In genomic region chr2:190409616-190410015, GRCh38 we compare ENCODE assay signal across 9 cellular contexts. TPM values are rescaled to one million over a fixed set of nuclear protein-coding genes. Genes with fewer than 3 reads are reported as not detected.
DNase-seq lines count a peak whose midpoint lies in the region; ATAC-seq and TF ChIP-seq lines count a peak whose summit lies in the region.
"Had no signal": no experiment of that assay in that cellular context is flagged by ENCODE, and none has a peak within 500 bp of the region (broad histone marks: within the 10 kb centered on the region; RNA-seq: fewer than 3 reads in every experiment).

No MANE protein-coding gene starts in this region.

- H3K27me3 Mint-ChIP-seq in activated T-helper 17 cell treated with anti-CD3 and anti-CD28 coated beads, Interleukin-2, amount 50 U/mL, for 72 hours = no peaks in the 10 kb centered on the region
- peaks cover 19% of the 10 kb centered on the region for H3K27me3 Mint-ChIP-seq in mesothelial cell of epicardium (ENCODE audit: low read depth)

- no peaks in the 10 kb centered on the region; the same call in 1 of the 2 replicates for H3K27me3 ChIP-seq in BE2C
- H3K27me3 ChIP-seq in H7 (ENCODE audit: control insufficient read depth, insufficient read depth, low read length) = peaks cover 37% of the 10 kb centered on the region

- TF ChIP-seq CTCF in BE2C (IDR thresholded peaks at IDR 0.05; ENCODE audit: low read depth, low read length) (no peak), GM12865 (IDR thresholded peaks at IDR 0.05; ENCODE audit: insufficient read depth, low read depth, low read length, missing control alignments) (no peak), mesothelial cell of epicardium (IDR thresholded peaks at IDR 0.05; ENCODE audit: unreplicated experiment) (no peak)

- no peaks in the 10 kb centered on the region for H3K36me3 ChIP-seq in BE2C
- H3K36me3 ChIP-seq in H7 (replicated peaks; ENCODE audit: control insufficient read depth, insufficient read depth, low read length) = no peaks in the 10 kb centered on the region

- H3K27ac Mint-ChIP-seq in activated T-helper 17 cell treated with anti-CD3 and anti-CD28 coated beads, Interleukin-2, amount 50 U/mL, for 72 hours = peak overlapping the region; percentile 88
- no peak overlapping the region for H3K27ac Mint-ChIP-seq in mesothelial cell of epicardium

- H3K9me3 Mint-ChIP-seq in activated T-helper 17 cell treated with anti-CD3 and anti-CD28 coated beads, Interleukin-2, amount 50 U/mL, for 72 hours = no peaks in the 10 kb centered on the region
- no peaks in the 10 kb centered on the region for H3K9me3 Mint-ChIP-seq in mesothelial cell of epicardium

- DNase-seq in BE2C = no peak
- no peak for DNase-seq in GM12865 (ENCODE audit: low read depth)
- no peak for DNase-seq in mesothelial cell of epicardium (ENCODE audit: low spot score in 2 of 2, unreplicated experiment in 2 of 2)
- DNase-seq in GOT3 (lab: John Stamatoyannopoulos, UW) = no peak
- no peak for DNase-seq in H7
- DNase-seq: NCI-H1930 had no signal

- no peaks in the 10 kb centered on the region for H3K9me3 ChIP-seq in BE2C

- no peaks in the 10 kb centered on the region for H3K36me3 Mint-ChIP-seq in activated T-helper 17 cell treated with anti-CD3 and anti-CD28 coated beads, Interleukin-2, amount 50 U/mL, for 72 hours (ENCODE audit: low read depth)
- H3K36me3 Mint-ChIP-seq in mesothelial cell of epicardium = no peaks in the 10 kb centered on the region

- peaks cover 28% of the 10 kb centered on the region for H3K4me1 Mint-ChIP-seq in activated T-helper 17 cell treated with anti-CD3 and anti-CD28 coated beads, Interleukin-2, amount 50 U/mL, for 72 hours
- H3K4me1 Mint-ChIP-seq in mesothelial cell of epicardium = peaks cover 7% of the 10 kb centered on the region

- H3K4me3 Mint-ChIP-seq in activated T-helper 17 cell treated with anti-CD3 and anti-CD28 coated beads, Interleukin-2, amount 50 U/mL, for 72 hours = peak overlapping the region; percentile 88
- peak overlapping the region; percentile 75 for H3K4me3 Mint-ChIP-seq in mesothelial cell of epicardium

- peaks cover 5% of the 10 kb centered on the region for H3K4me1 ChIP-seq in BE2C

- no peak for ATAC-seq in activated T-helper 17 cell treated with anti-CD3 and anti-CD28 coated beads, Interleukin-2, amount 50 U/mL, for 72 hours (replicated peaks)
- no peak for ATAC-seq in HG03280 (IDR thresholded peaks at IDR 0.05; ENCODE audit: unreplicated experiment)
- ATAC-seq in HG03378 (IDR thresholded peaks at IDR 0.05; ENCODE audit: unreplicated experiment) = no peak

- H3K4me3 ChIP-seq in BE2C (ENCODE audit: low read depth, low read length) = peak overlapping the region; percentile 79
- peak overlapping the region; percentile 84 for H3K4me3 ChIP-seq in GM12865 (ENCODE audit: low read depth, low read length)
- no peak overlapping the region for H3K4me3 ChIP-seq in H7 (ENCODE audit: insufficient read depth, low read depth, low read length)

RNA-seq across cellular contexts. Expression of gene MFSD6, which starts 1.5 kb away (rescaled TPM):
- 43.8 TPM for polyA plus RNA-seq in BE2C (2012; ENCODE audit: insufficient read depth, insufficient read length, low read depth)
- 10 to 100 TPM; 33.5 to 41.5 TPM for total RNA-seq in activated T-helper 17 cell treated with anti-CD3 and anti-CD28 coated beads, Interleukin-2, amount 50 U/mL, for 72 hours
- total RNA-seq in mesothelial cell of epicardium = 10.9 to 12.6 TPM (median 11.7 TPM) in 3 replicates
- 0.63 and 1.6 TPM in 2 replicates for total RNA-seq in H7 (2014; rRNA removed; shearing (Covaris generic))
